ENCODE assay signal across 1 cellular context in the genomic region with DNA sequence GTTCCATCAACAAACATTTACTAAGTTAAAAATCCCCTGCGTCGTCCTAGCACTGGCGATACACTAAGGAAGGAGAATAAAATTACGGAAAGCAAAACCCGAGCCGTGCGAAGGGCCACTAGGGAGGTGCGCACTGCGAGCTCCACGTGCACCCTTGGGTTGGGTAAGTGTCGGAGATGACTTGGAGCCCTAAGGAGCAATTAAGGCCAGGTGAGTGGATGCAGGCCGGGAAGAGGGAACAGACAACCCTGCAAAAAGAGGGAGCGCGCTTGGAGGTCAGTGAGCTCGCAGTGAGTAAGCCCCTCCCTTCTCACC.
TF ChIP-seq lines count a peak whose summit lies in the region.

No MANE protein-coding gene starts in this region.

TF ChIP-seq in H1, 55 proteins besides CTCF, POLR2A, EP300 and RAD21:
- peak; percentile 87 for TF ChIP-seq SAP30 (IDR thresholded peaks at IDR 0.05; ENCODE audit: insufficient read depth, insufficient replicate concordance, low read length)
- peak in 1 of 2 experiments; percentile 67; a peak in 1 of 4 replicates for TF ChIP-seq SIN3A (conservative IDR thresholded peaks at IDR 0.05 in 1 of 2, IDR thresholded peaks at IDR 0.05 in 1 of 2; ENCODE audit: low read depth in 1 of 2, low read length in 2 of 2)
- no peak for TF ChIP-seq TAF7 (optimal IDR thresholded peaks at IDR 0.05; ENCODE audit: borderline replicate concordance, low read depth, low read length)
- TF ChIP-seq HDAC6 (IDR thresholded peaks at IDR 0.05; ENCODE audit: low read depth, low read length) = no peak
- TF ChIP-seq TBP (IDR thresholded peaks at IDR 0.05; ENCODE audit: low read depth, low read length) = no peak
- TF ChIP-seq FOSL1 (IDR thresholded peaks at IDR 0.05; ENCODE audit: insufficient read depth, low read depth, low read length) = no peak
- no peak for TF ChIP-seq TEAD4 (IDR thresholded peaks at IDR 0.05; ENCODE audit: low read depth, low read length)
